In genomic region chr6:35318200-35318844, GRCh38 we compare ENCODE assay signal across 8 cellular contexts. TPM values are rescaled to one million over a fixed set of nuclear protein-coding genes. Genes with fewer than 3 reads are reported as not detected.
DNase-seq lines count a peak whose midpoint lies in the region; ATAC-seq and TF ChIP-seq lines count a peak whose summit lies in the region.

No MANE protein-coding gene starts in this region.

- DNase-seq in NCI-H1436 (lab: John Stamatoyannopoulos, UW), result peak; percentile 88
- no peak for DNase-seq in NCI-H1436 treated with DMSO at 0.1 percent for 48 hours (lab: John Stamatoyannopoulos, UW)
- DNase-seq in NCI-H82 treated with DMSO at 0.1 percent for 48 hours (lab: John Stamatoyannopoulos, UW; ENCODE audit: unreplicated experiment), result peak; percentile 70
- no peak for DNase-seq in effector memory CD8-positive, alpha-beta T cell
- DNase-seq in lower lobe of right lung, result peak; percentile 77
- DNase-seq in thyroid gland, result peak; percentile 82 to 84
- no peak for DNase-seq in activated CD8-positive, alpha-beta T cell treated with anti-CD3 and anti-CD28 coated beads for 36 hours

- CTCF ChIA-PET in activated CD8-positive, alpha-beta T cell treated with anti-CD3 and anti-CD28 coated beads for 36 hours (lab: Charles Lee), result interaction anchor here (3.0 to 16.8 kb wide), 2 partner anchors 10 to 20 kb away, joined by 11 to 241 read pairs; partner anchors contain the start of gene DEF6

- H3K4me3 Mint-ChIP-seq in effector memory CD8-positive, alpha-beta T cell, result no peak overlapping the region
- H3K4me3 Mint-ChIP-seq in activated CD8-positive, alpha-beta T cell treated with anti-CD3 and anti-CD28 coated beads for 36 hours, result no peak overlapping the region

- H3K4me3 ChIP-seq in lower lobe of right lung (peak overlapping the region; percentile 61), thyroid gland (replicated peaks in 1 of 3) (peak overlapping the region; percentile 8 to 22 (median 14))

- H3K36me3 Mint-ChIP-seq in effector memory CD8-positive, alpha-beta T cell (ENCODE audit: insufficient read depth), result peaks cover 84% of the 10 kb centered on the region
- peaks cover 70% of the 10 kb centered on the region for H3K36me3 Mint-ChIP-seq in activated CD8-positive, alpha-beta T cell treated with anti-CD3 and anti-CD28 coated beads for 36 hours (ENCODE audit: low read depth)

- intact Hi-C loops in lower lobe of right lung (cut with DNase I) (no loop called here), thyroid gland (cut with DNase I) (no loop called here)
- intact Hi-C loops in activated CD8-positive, alpha-beta T cell treated with anti-CD3 and anti-CD28 coated beads for 36 hours (cut with micrococcal nuclease), result no loop called here

- H3K27ac ChIP-seq in lower lobe of right lung (no peak overlapping the region), thyroid gland (no peak overlapping the region)

- 16 to 36% methylated on average over 24 to 44 of the region's 47 CpGs for WGBS in thyroid gland, 2 donors

- TF ChIP-seq CTCF in lower lobe of right lung (IDR thresholded peaks at IDR 0.05), result no peak
- TF ChIP-seq CTCF in thyroid gland (IDR thresholded peaks at IDR 0.05), result peak in 1 of 6 experiments; percentile 26
- no peak for TF ChIP-seq CTCF in activated CD8-positive, alpha-beta T cell treated with anti-CD3 and anti-CD28 coated beads for 36 hours (IDR thresholded peaks at IDR 0.05)

- POLR2A ChIA-PET in activated CD8-positive, alpha-beta T cell treated with anti-CD3 and anti-CD28 coated beads for 36 hours (lab: Charles Lee), result interaction anchor here (0.6 to 0.9 kb wide), 2 partner anchors 14 to 38 kb away, joined by 3 read pairs; no protein-coding TSS in a partner anchor

- H3K36me3 ChIP-seq in lower lobe of right lung, result peaks cover 24% of the 10 kb centered on the region
- H3K36me3 ChIP-seq in thyroid gland, result no peaks in the 10 kb centered on the region

- H3K27ac Mint-ChIP-seq in effector memory CD8-positive, alpha-beta T cell, result peak overlapping the region; percentile 29 to 93
- no peak overlapping the region for H3K27ac Mint-ChIP-seq in activated CD8-positive, alpha-beta T cell treated with anti-CD3 and anti-CD28 coated beads for 36 hours

- no peak for ATAC-seq in effector memory CD8-positive, alpha-beta T cell (replicated peaks)
- ATAC-seq in lower lobe of right lung, result peak; percentile 98 to 99
- no peak for ATAC-seq in activated CD8-positive, alpha-beta T cell treated with anti-CD3 and anti-CD28 coated beads for 36 hours
- ATAC-seq in HG03571 (IDR thresholded peaks at IDR 0.05; ENCODE audit: unreplicated experiment), result no peak

- no peaks in the 10 kb centered on the region for H3K27me3 ChIP-seq in lower lobe of right lung (ENCODE audit: low read depth)
- no peaks in the 10 kb centered on the region for H3K27me3 ChIP-seq in thyroid gland

- no peaks in the 10 kb centered on the region for H3K27me3 Mint-ChIP-seq in effector memory CD8-positive, alpha-beta T cell
- no peaks in the 10 kb centered on the region for H3K27me3 Mint-ChIP-seq in activated CD8-positive, alpha-beta T cell treated with anti-CD3 and anti-CD28 coated beads for 36 hours

- H3K9me3 Mint-ChIP-seq in effector memory CD8-positive, alpha-beta T cell, result no peaks in the 10 kb centered on the region
- no peaks in the 10 kb centered on the region for H3K9me3 Mint-ChIP-seq in activated CD8-positive, alpha-beta T cell treated with anti-CD3 and anti-CD28 coated beads for 36 hours

- H3K4me1 ChIP-seq in lower lobe of right lung (peaks cover 5% of the 10 kb centered on the region), thyroid gland (peaks cover 0 to 6% of the 10 kb centered on the region in 2 donors)

- H3K4me1 Mint-ChIP-seq in effector memory CD8-positive, alpha-beta T cell (ENCODE audit: low read depth in 2 of 2), result peaks cover 32 to 44% of the 10 kb centered on the region in 2 donors
- H3K4me1 Mint-ChIP-seq in activated CD8-positive, alpha-beta T cell treated with anti-CD3 and anti-CD28 coated beads for 36 hours (ENCODE audit: low read depth), result peaks cover 37% of the 10 kb centered on the region

- peak in 1 of 2 donors; percentile 62 for TF ChIP-seq POLR2A in thyroid gland (IDR thresholded peaks at IDR 0.05)

- H3K9me3 ChIP-seq in lower lobe of right lung (no peaks in the 10 kb centered on the region), thyroid gland (no peaks in the 10 kb centered on the region)

RNA-seq across cellular contexts. Expression of gene DEF6, which starts 20.7 kb away (rescaled TPM):
- total RNA-seq in lower lobe of right lung (21.5 TPM), thyroid gland (1 to 10 TPM; 5.2 to 9.3 (median 6.0) TPM)
- 10 to 100 TPM; 97.1 to 99.1 TPM for total RNA-seq in activated CD8-positive, alpha-beta T cell treated with anti-CD3 and anti-CD28 coated beads for 36 hours

RNA-seq across cellular contexts. Expression of gene PPARD, which starts 24.0 kb away (rescaled TPM):
- 30.2 TPM for total RNA-seq in lower lobe of right lung
- total RNA-seq in thyroid gland, result 10 to 100 TPM; 17.3 to 40.3 (median 35.9) TPM
- total RNA-seq in activated CD8-positive, alpha-beta T cell treated with anti-CD3 and anti-CD28 coated beads for 36 hours, result 10 to 100 TPM; 26.6 to 26.7 TPM

RNA-seq across cellular contexts. Expression of gene ZNF76, which starts 58.8 kb away (rescaled TPM):
- total RNA-seq in lower lobe of right lung, result 39.4 TPM
- total RNA-seq in thyroid gland, result 10 to 100 TPM; 54.3 to 81.7 (median 71.6) TPM
- total RNA-seq in activated CD8-positive, alpha-beta T cell treated with anti-CD3 and anti-CD28 coated beads for 36 hours, result 10 to 100 TPM; 34.4 to 35.2 TPM

Comparison
In these comparisons a context has a peak if more than half of its experiments do, and no peak if none do; other contexts are left out.
1. DNase-seq: peak in NCI-H1436 (single experiment), NCI-H82 treated with DMSO at 0.1 percent for 48 hours (single experiment), lower lobe of right lung (single experiment) and thyroid gland (2 of 2); none in NCI-H1436 treated with DMSO at 0.1 percent for 48 hours (single experiment), effector memory CD8-positive, alpha-beta T cell (0 of 3) and activated CD8-positive, alpha-beta T cell treated with anti-CD3 and anti-CD28 coated beads for 36 hours (single experiment).
2. ATAC-seq: peak in lower lobe of right lung (2 of 2); none in effector memory CD8-positive, alpha-beta T cell (single experiment), activated CD8-positive, alpha-beta T cell treated with anti-CD3 and anti-CD28 coated beads for 36 hours (single experiment) and HG03571 (single experiment).